Comparison of ENCODE assay signal across 24 cellular contexts in the genomic region with DNA sequence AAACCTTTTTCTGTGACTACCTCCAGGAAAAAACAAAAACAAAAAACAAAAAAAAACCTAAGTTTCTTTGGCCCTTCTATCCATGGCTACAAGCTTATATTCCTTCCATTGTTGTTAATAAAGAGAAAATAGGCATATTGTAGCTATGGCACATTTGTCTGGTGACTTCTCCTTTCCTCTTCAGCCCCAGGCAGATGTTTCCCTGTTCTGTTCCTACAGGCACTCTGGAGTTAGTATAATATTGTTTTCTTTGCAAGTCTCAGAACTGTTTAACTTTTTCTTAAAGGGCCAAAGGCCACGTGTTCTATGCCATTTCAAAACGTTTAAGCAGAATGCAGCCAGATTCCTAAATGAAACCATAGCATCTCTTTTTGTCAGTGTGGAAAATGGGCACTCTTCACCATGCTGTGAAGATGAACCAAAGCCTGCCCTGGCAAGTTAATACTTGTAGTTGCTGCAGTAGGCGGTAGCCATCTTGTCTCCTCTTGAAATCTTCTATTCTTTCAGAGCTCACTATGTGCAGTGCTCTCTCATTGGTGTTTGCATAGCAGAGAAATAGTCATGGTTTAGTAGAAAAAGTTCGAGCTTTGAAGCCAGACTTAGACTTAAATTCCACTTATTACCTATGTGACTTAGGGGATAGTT. TPM values are rescaled to one million over a fixed set of nuclear protein-coding genes. Genes with fewer than 3 reads are reported as not detected.
DNase-seq lines count a peak whose midpoint lies in the region; ATAC-seq and TF ChIP-seq lines count a peak whose summit lies in the region.
"Had no signal": no experiment of that assay in that cellular context is flagged by ENCODE, and none has a peak within 500 bp of the region (broad histone marks: within the 10 kb centered on the region; RNA-seq: fewer than 3 reads in every experiment).

No MANE protein-coding gene starts in this region.

- no peak overlapping the region for H4K8ac ChIP-seq in mesenchymal stem cell (ENCODE audit: low read length)

- H3K4me3 Mint-ChIP-seq in dendritic cell treated with granulocyte-macrophage colony-stimulating factor and Interleukin-4, amounts not matched to agents 40 ng/mL and 50 ng/mL, for 4 days: no peak overlapping the region
- H3K4me3 Mint-ChIP-seq: activated naive CD8-positive, alpha-beta T cell; CD4-positive, CD25-positive, alpha-beta regulatory T cell; naive thymus-derived CD8-positive, alpha-beta T cell; stimulated activated memory B cell treated with anti-CD40 and anti-IgM and Interleukin-4, amounts not matched to agents 10 μg/mL and 1 μg/mL and 100 μg/mL, for 72 hours; T-helper 2 cell treated with Interferon-gamma antibody and Interleukin-4, amounts not matched to agents 5 μg/mL and 100 μg/mL, for 36 hours had no signal

- peak overlapping the region; percentile 84 for H3K9ac ChIP-seq in mesenchymal stem cell (ENCODE audit: low read length)

- H2BK120ac ChIP-seq in mesenchymal stem cell (ENCODE audit: low read depth, low read length): no peak overlapping the region

- no peak overlapping the region for H2BK5ac ChIP-seq in mesenchymal stem cell (ENCODE audit: low read depth, low read length, poor library complexity, severe bottlenecking)

- TF ChIP-seq POLR2A in ovary (IDR thresholded peaks at IDR 0.05): no peak

- DNase-seq in left ventricle myocardium inferior (no peak), left cardiac atrium (no peak), mesenchymal stem cell (no peak), hepatic stellate cell (ENCODE audit: low spot score) (no peak), ovary (no peak), NCI-H146 treated with DMSO at 0.1 percent for 48 hours (lab: John Stamatoyannopoulos, UW; ENCODE audit: unreplicated experiment) (no peak)
- DNase-seq in stimulated activated naive CD4-positive, alpha-beta T cell (lab: John Stamatoyannopoulos, UW): no peak
- DNase-seq: 8988T; activated CD8-positive, alpha-beta memory T cell treated with anti-CD3 and anti-CD28 coated beads for 24 hours; activated effector memory CD4-positive, alpha-beta T cell treated with Interleukin-2 at 50 U/mL for 16 hours; CD4-positive, CD25-positive, alpha-beta regulatory T cell; colonic mucosa; effector memory CD4-positive, alpha-beta T cell; erythroblast; kidney; naive thymus-derived CD8-positive, alpha-beta T cell; NCI-H1105; NCI-H526 treated with DMSO at 0.1 percent for 48 hours; trophoblast cell had no signal

- TF ChIP-seq CTCF in left ventricle myocardium inferior (IDR thresholded peaks at IDR 0.05; ENCODE audit: borderline replicate concordance): no peak
- no peak for TF ChIP-seq CTCF in ovary (IDR thresholded peaks at IDR 0.05)

- no peak overlapping the region for H3K4me3 ChIP-seq in left ventricle myocardium inferior
- no peak overlapping the region for H3K4me3 ChIP-seq in mesenchymal stem cell (ENCODE audit: insufficient read depth in 1 of 2, low read depth in 1 of 2, low read length in 2 of 2)
- no peak overlapping the region for H3K4me3 ChIP-seq in ovary
- H3K4me3 ChIP-seq: cardiac muscle cell, colonic mucosa had no signal

- no peak overlapping the region for H4K91ac ChIP-seq in mesenchymal stem cell (ENCODE audit: low read length)

- H3K4me1 ChIP-seq in left ventricle myocardium inferior (no peaks in the 10 kb centered on the region), mesenchymal stem cell (ENCODE audit: control insufficient read depth, insufficient read depth, low read depth, low read length) (no peaks in the 10 kb centered on the region), ovary (ENCODE audit: insufficient read depth) (no peaks in the 10 kb centered on the region)
- H3K4me1 ChIP-seq: colonic mucosa had no signal

- H3K36me3 ChIP-seq in left ventricle myocardium inferior: peaks cover 4% of the 10 kb centered on the region
- H3K36me3 ChIP-seq in mesenchymal stem cell (ENCODE audit: control insufficient read depth in 1 of 2, insufficient read depth in 2 of 2, low read depth in 1 of 2, low read length in 2 of 2): peaks cover 0 to 29% of the 10 kb centered on the region in 2 experiments
- no peaks in the 10 kb centered on the region for H3K36me3 ChIP-seq in ovary
- H3K36me3 ChIP-seq: cardiac muscle cell, colonic mucosa had no signal

- no peaks in the 10 kb centered on the region for H3K79me1 ChIP-seq in mesenchymal stem cell (replicated peaks; ENCODE audit: low read length, poor library complexity, severe bottlenecking)

- no peak overlapping the region for H2AFZ ChIP-seq in mesenchymal stem cell (ENCODE audit: low read depth, low read length)

- H3K27me3 ChIP-seq in left ventricle myocardium inferior (ENCODE audit: low read depth) (no peaks in the 10 kb centered on the region), mesenchymal stem cell (ENCODE audit: control insufficient read depth in 1 of 2, insufficient read depth in 1 of 2, low read length in 2 of 2) (peaks cover 0 to 2% of the 10 kb centered on the region in 2 experiments), ovary (no peaks in the 10 kb centered on the region)
- H3K27me3 ChIP-seq: cardiac muscle cell, colonic mucosa had no signal

- H3K36me3 Mint-ChIP-seq in dendritic cell treated with granulocyte-macrophage colony-stimulating factor and Interleukin-4, amounts not matched to agents 40 ng/mL and 50 ng/mL, for 4 days (ENCODE audit: low read depth): peaks cover 53% of the 10 kb centered on the region

- H3K9me3 ChIP-seq in left ventricle myocardium inferior (replicated peaks): no peaks in the 10 kb centered on the region
- H3K9me3 ChIP-seq in mesenchymal stem cell (ENCODE audit: control insufficient read depth, low read length): no peaks in the 10 kb centered on the region
- H3K9me3 ChIP-seq in ovary: no peaks in the 10 kb centered on the region
- H3K9me3 ChIP-seq: colonic mucosa had no signal

- no peak overlapping the region for H3K23ac ChIP-seq in mesenchymal stem cell (ENCODE audit: low read length in 2 of 2)

- H2BK12ac ChIP-seq in mesenchymal stem cell (ENCODE audit: low read length in 2 of 2): no peak overlapping the region

- H3K9me3 Mint-ChIP-seq in dendritic cell treated with granulocyte-macrophage colony-stimulating factor and Interleukin-4, amounts not matched to agents 40 ng/mL and 50 ng/mL, for 4 days: no peaks in the 10 kb centered on the region
- H3K9me3 Mint-ChIP-seq: naive thymus-derived CD8-positive, alpha-beta T cell; stimulated activated memory B cell treated with anti-CD40 and anti-IgM and Interleukin-4, amounts not matched to agents 10 μg/mL and 1 μg/mL and 100 μg/mL, for 72 hours; T-helper 2 cell treated with Interferon-gamma antibody and Interleukin-4, amounts not matched to agents 5 μg/mL and 100 μg/mL, for 36 hours had no signal

- H3K14ac ChIP-seq in mesenchymal stem cell (ENCODE audit: low read length in 2 of 2): no peak overlapping the region

- intact Hi-C loops in left ventricle myocardium inferior (cut with micrococcal nuclease) (no loop called here), left cardiac atrium (cut with DNase I) (no loop called here), ovary (cut with DNase I) (no loop called here)
- intact Hi-C loops in dendritic cell treated with granulocyte-macrophage colony-stimulating factor and Interleukin-4, amounts not matched to agents 40 ng/mL and 50 ng/mL, for 4 days (cut with micrococcal nuclease): no loop called here

- no peak overlapping the region for H3K18ac ChIP-seq in mesenchymal stem cell (ENCODE audit: low read depth in 1 of 2, low read length in 2 of 2)

- H3K4me2 ChIP-seq in mesenchymal stem cell (ENCODE audit: low read length, poor library complexity, severe bottlenecking): no peak overlapping the region

- H2BK15ac ChIP-seq in mesenchymal stem cell (ENCODE audit: low read depth, poor library complexity, severe bottlenecking): no peak overlapping the region

- H3K27ac Mint-ChIP-seq in dendritic cell treated with granulocyte-macrophage colony-stimulating factor and Interleukin-4, amounts not matched to agents 40 ng/mL and 50 ng/mL, for 4 days: peak overlapping the region; percentile 93
- H3K27ac Mint-ChIP-seq: CD4-positive, CD25-positive, alpha-beta regulatory T cell; T-helper 2 cell treated with Interferon-gamma antibody and Interleukin-4, amounts not matched to agents 5 μg/mL and 100 μg/mL, for 36 hours had no signal

- H3K4me1 Mint-ChIP-seq in dendritic cell treated with granulocyte-macrophage colony-stimulating factor and Interleukin-4, amounts not matched to agents 40 ng/mL and 50 ng/mL, for 4 days (ENCODE audit: low read depth): peaks cover 23% of the 10 kb centered on the region
- H3K4me1 Mint-ChIP-seq: stimulated activated memory B cell treated with anti-CD40 and anti-IgM and Interleukin-4, amounts not matched to agents 10 μg/mL and 1 μg/mL and 100 μg/mL, for 72 hours had no signal

- peak overlapping the region; percentile 5 for H3K27ac ChIP-seq in left ventricle myocardium inferior (replicated peaks)
- no peak overlapping the region for H3K27ac ChIP-seq in mesenchymal stem cell (ENCODE audit: low read length, poor library complexity, severe bottlenecking)
- peak overlapping the region in 1 of 2 donors; percentile 37 for H3K27ac ChIP-seq in ovary
- H3K27ac ChIP-seq: cardiac muscle cell, colonic mucosa had no signal

- no peak for ATAC-seq in left cardiac atrium
- ATAC-seq: naive thymus-derived CD8-positive, alpha-beta T cell; stimulated activated memory B cell treated with anti-CD40 and anti-IgM and Interleukin-4, amounts not matched to agents 10 μg/mL and 1 μg/mL and 100 μg/mL, for 72 hours had no signal

- no peaks in the 10 kb centered on the region for H3K27me3 Mint-ChIP-seq in dendritic cell treated with granulocyte-macrophage colony-stimulating factor and Interleukin-4, amounts not matched to agents 40 ng/mL and 50 ng/mL, for 4 days
- H3K27me3 Mint-ChIP-seq: activated naive CD8-positive, alpha-beta T cell; CD4-positive, CD25-positive, alpha-beta regulatory T cell; naive thymus-derived CD8-positive, alpha-beta T cell; stimulated activated memory B cell treated with anti-CD40 and anti-IgM and Interleukin-4, amounts not matched to agents 10 μg/mL and 1 μg/mL and 100 μg/mL, for 72 hours had no signal

- no peak overlapping the region for H3K4ac ChIP-seq in mesenchymal stem cell (ENCODE audit: low read depth in 1 of 2, low read length in 2 of 2)

- WGBS in mesenchymal stem cell: 78% methylated on average over 3 of the region's 4 CpGs
- 46 to 58% (median 47%) methylated on average over 4 of the region's 4 CpGs for WGBS in ovary, 3 donors

- no peak for TF ChIP-seq EP300 in ovary (IDR thresholded peaks at IDR 0.05)

- no peak overlapping the region for H2AK5ac ChIP-seq in mesenchymal stem cell (ENCODE audit: low read length, severe bottlenecking)

RNA-seq across cellular contexts. Expression of a gene that starts 44.8 kb away (rescaled TPM):
- total RNA-seq in left ventricle myocardium inferior (18.6 TPM), left cardiac atrium (10 to 100 TPM; 19.2 to 22.4 TPM), ovary (10 to 100 TPM; 11.9 to 20.4 (median 18.1) TPM)
- polyA plus RNA-seq in mesenchymal stem cell (2013, experiment 1 of 2): 14.3 TPM
- polyA plus RNA-seq in mesenchymal stem cell (2013, experiment 2 of 2): 14.2 TPM
- 10 to 100 TPM in 1 of 2 donors, 1 to 10 TPM in 1; 7.9 to 22.7 TPM for polyA plus RNA-seq in ovary
